8 cellular contexts compared by ENCODE assay signal in the genomic region with DNA sequence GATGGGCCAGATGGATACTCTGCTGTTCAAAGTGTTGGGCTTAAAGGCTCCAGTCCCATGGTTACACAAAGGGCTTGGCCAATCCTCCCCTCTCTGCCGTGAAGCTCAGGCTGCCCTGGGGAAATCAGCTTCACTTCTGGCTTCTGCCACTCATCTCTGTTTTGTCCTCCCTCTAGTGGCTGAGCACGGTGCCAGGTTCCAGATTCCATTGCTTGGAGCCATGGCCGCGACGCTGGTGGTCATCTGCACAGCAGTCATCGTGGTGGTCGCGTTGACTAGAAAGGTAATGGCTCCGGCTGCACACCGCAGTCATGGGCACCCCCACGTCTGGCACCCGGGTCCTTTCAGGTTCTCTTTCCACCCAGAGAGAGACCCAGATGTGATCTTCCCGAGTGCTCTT. TPM values are rescaled to one million over a fixed set of nuclear protein-coding genes. Genes with fewer than 3 reads are reported as not detected.
DNase-seq lines count a peak whose midpoint lies in the region; ATAC-seq and TF ChIP-seq lines count a peak whose summit lies in the region.

No MANE protein-coding gene starts in this region.

- H3K27ac Mint-ChIP-seq in stimulated activated memory B cell treated with anti-CD40 and anti-IgM and Interleukin-4, amounts not matched to agents 10 μg/mL and 1 μg/mL and 100 μg/mL, for 72 hours, result peak overlapping the region; percentile 80

- peaks cover 55% of the 10 kb centered on the region for H3K4me1 Mint-ChIP-seq in stimulated activated memory B cell treated with anti-CD40 and anti-IgM and Interleukin-4, amounts not matched to agents 10 μg/mL and 1 μg/mL and 100 μg/mL, for 72 hours

- H3K4me3 Mint-ChIP-seq in stimulated activated memory B cell treated with anti-CD40 and anti-IgM and Interleukin-4, amounts not matched to agents 10 μg/mL and 1 μg/mL and 100 μg/mL, for 72 hours, result no peak overlapping the region

- peaks cover 11% of the 10 kb centered on the region for H3K36me3 Mint-ChIP-seq in stimulated activated memory B cell treated with anti-CD40 and anti-IgM and Interleukin-4, amounts not matched to agents 10 μg/mL and 1 μg/mL and 100 μg/mL, for 72 hours

- H3K27me3 Mint-ChIP-seq in stimulated activated memory B cell treated with anti-CD40 and anti-IgM and Interleukin-4, amounts not matched to agents 10 μg/mL and 1 μg/mL and 100 μg/mL, for 72 hours, result no peaks in the 10 kb centered on the region

- H3K4me3 ChIP-seq in epithelial cell of proximal tubule (ENCODE audit: low read depth, low read length), result no peak overlapping the region

- ATAC-seq in HG02981 (IDR thresholded peaks at IDR 0.05; ENCODE audit: unreplicated experiment) (peak; percentile 50), HG02884 (IDR thresholded peaks at IDR 0.05; ENCODE audit: unreplicated experiment) (no peak), HG02610 (IDR thresholded peaks at IDR 0.05; ENCODE audit: unreplicated experiment) (no peak)
- ATAC-seq in stimulated activated memory B cell treated with anti-CD40 and anti-IgM and Interleukin-4, amounts not matched to agents 10 μg/mL and 1 μg/mL and 100 μg/mL, for 72 hours, result peak; percentile 52

- DNase-seq in Daoy (ENCODE audit: low read depth) (peak; percentile 58), T follicular helper cell (ENCODE audit: low read depth) (peak; percentile 33), epithelial cell of proximal tubule (ENCODE audit: low read depth) (no peak), putamen (ENCODE audit: low spot score) (no peak)

- H3K9me3 Mint-ChIP-seq in stimulated activated memory B cell treated with anti-CD40 and anti-IgM and Interleukin-4, amounts not matched to agents 10 μg/mL and 1 μg/mL and 100 μg/mL, for 72 hours, result no peaks in the 10 kb centered on the region

- peak; percentile 73 for TF ChIP-seq CTCF in epithelial cell of proximal tubule (conservative IDR thresholded peaks at IDR 0.05; ENCODE audit: low read depth, low read length)

RNA-seq across cellular contexts. Expression of a gene that starts 5.6 kb away (rescaled TPM):
- total RNA-seq in Daoy (2014; rRNA removed; shearing (Covaris generic)), result not detected in 2 replicates
- total RNA-seq in epithelial cell of proximal tubule, result not detected in 2 replicates

Comparison
In these comparisons a context has a peak if more than half of its experiments do, and no peak if none do; other contexts are left out.
1. DNase-seq: peak in Daoy (single experiment) and T follicular helper cell (single experiment); none in epithelial cell of proximal tubule (single experiment) and putamen (single experiment).
2. ATAC-seq: peak in HG02981 (single experiment) and stimulated activated memory B cell treated with anti-CD40 and anti-IgM and Interleukin-4, amounts not matched to agents 10 μg/mL and 1 μg/mL and 100 μg/mL, for 72 hours (single experiment); none in HG02884 (single experiment) and HG02610 (single experiment).